22 cellular contexts compared by ENCODE assay signal in genomic region chr2:221958224-221958623, GRCh38.
A peak's percentile ranks its signal among the peaks of the same experiment; 100 is the strongest.
DNase-seq lines count a peak whose midpoint lies in the region; ATAC-seq, FAIRE-seq and TF ChIP-seq lines count a peak whose summit lies in the region.
"Had no signal": no experiment of that assay in that cellular context is flagged by ENCODE, and none has a peak within 500 bp of the region (broad histone marks: within the 10 kb centered on the region; RNA-seq: fewer than 3 reads in every experiment).

No MANE protein-coding gene starts in this region.

- H3K4me1 Mint-ChIP-seq in Caco-2 (ENCODE audit: low read depth, unreplicated experiment): no peaks in the 10 kb centered on the region
- H3K4me1 Mint-ChIP-seq: activated naive CD4-positive, alpha-beta T cell treated with anti-CD3 and anti-CD28 coated beads, Interleukin-2, amount 10 ng/mL, durations not matched to agents 7 days and 5 days; B cell had no signal

- H3K9me3 ChIP-seq in Caco-2 (no peaks in the 10 kb centered on the region), HAP-1 (no peaks in the 10 kb centered on the region), Panc1 (ENCODE audit: control insufficient read depth, insufficient read depth, low read depth, low read length) (no peaks in the 10 kb centered on the region), hepatocyte (ENCODE audit: low read depth) (no peaks in the 10 kb centered on the region)
- H3K9me3 ChIP-seq: body of pancreas, SK-N-SH had no signal

- H3K4me1 ChIP-seq in Caco-2 (no peaks in the 10 kb centered on the region), HAP-1 (no peaks in the 10 kb centered on the region), Panc1 (ENCODE audit: control insufficient read depth, insufficient read depth, low read length) (no peaks in the 10 kb centered on the region), hepatocyte (ENCODE audit: insufficient read depth) (no peaks in the 10 kb centered on the region)
- H3K4me1 ChIP-seq: body of pancreas had no signal

- intact Hi-C loops in Caco-2 (cut with micrococcal nuclease; ENCODE audit: unreplicated experiment): loop anchor here (1.0 to 5.0 kb wide), 2 partner anchors 166 to 384 kb away; no protein-coding TSS in a partner anchor
- intact Hi-C loops in Panc1 (cut with micrococcal nuclease; ENCODE audit: unreplicated experiment): no loop called here

- in situ Hi-C loops in HAP-1 (cut with MboI; ENCODE audit: low sequenced_read_pairs) (loop anchor here (25.0 kb wide), 1 partner anchor 1271 kb away; no protein-coding TSS in a partner anchor), Panc1 (cut with HindIII; ENCODE audit: low pct_unique_long_range_greater_than_20kb, low sequenced_read_pairs) (no loop called here)

- DNase-seq in Caco-2 (peak; percentile 49 to 52), HAP-1 (ENCODE audit: low spot score in 2 of 2) (peak; percentile 53 to 57), Panc1 (ENCODE audit: low read depth, low spot score) (no peak), hepatocyte (ENCODE audit: low spot score) (no peak), cerebellar nuclear complex (lab: John Stamatoyannopoulos, UW) (no peak), GM12891 (ENCODE audit: insufficient read length, low spot score) (no peak)
- DNase-seq in stimulated activated CD4-positive, alpha-beta T cell treated with anti-CD3 and anti-CD28 coated beads, Interleukin-4, amount 100 ng/mL, for 4 hours: no peak
- DNase-seq: activated naive CD4-positive, alpha-beta T cell treated with anti-CD3 and anti-CD28 coated beads, Interleukin-2, amount 10 ng/mL, durations not matched to agents 7 days and 5 days; body of pancreas; HFFc6; hypothalamus; IMR-90; NCI-H1092; NCI-H2171; occipital lobe; OCI-M1; SK-N-SH; substantia nigra had no signal

- no peak for FAIRE-seq in GM12891 (lab: Jason Lieb, UNC)

- H3K36me3 ChIP-seq in Caco-2 (ENCODE audit: control insufficient read depth, insufficient read depth, low read length) (no peaks in the 10 kb centered on the region), HAP-1 (replicated peaks) (no peaks in the 10 kb centered on the region), Panc1 (ENCODE audit: control insufficient read depth, insufficient read depth, low read length) (no peaks in the 10 kb centered on the region), hepatocyte (replicated peaks; ENCODE audit: insufficient read depth, low read depth) (no peaks in the 10 kb centered on the region)

- no peaks in the 10 kb centered on the region for H3K27me3 Mint-ChIP-seq in Caco-2 (ENCODE audit: insufficient read depth, unreplicated experiment)
- H3K27me3 Mint-ChIP-seq: activated naive CD4-positive, alpha-beta T cell treated with anti-CD3 and anti-CD28 coated beads, Interleukin-2, amount 10 ng/mL, durations not matched to agents 7 days and 5 days; dendritic cell treated with granulocyte-macrophage colony-stimulating factor and Interleukin-4, amounts not matched to agents 40 ng/mL and 50 ng/mL, for 4 days had no signal

- WGBS in hepatocyte (ENCODE audit: low lambda C conversion rate, missing lambda C conversion rate): 80% methylated on average over 2 of the region's 2 CpGs

- TF ChIP-seq CTCF in Caco-2 (IDR thresholded peaks at IDR 0.05; ENCODE audit: insufficient read depth in 1 of 2, low read depth in 1 of 2, low read length in 1 of 2, severe bottlenecking in 1 of 2, unreplicated experiment in 1 of 2) (peak; percentile 29 to 36), Panc1 (IDR thresholded peaks at IDR 0.05) (0 out of 2 replicates have a peak, but pooled peaks have one; percentile 4), hepatocyte (IDR thresholded peaks at IDR 0.05; ENCODE audit: poor library complexity) (peak; percentile 14)

- no peaks in the 10 kb centered on the region for H3K9me3 Mint-ChIP-seq in Caco-2 (ENCODE audit: unreplicated experiment)
- H3K9me3 Mint-ChIP-seq: activated naive CD4-positive, alpha-beta T cell treated with anti-CD3 and anti-CD28 coated beads, Interleukin-2, amount 10 ng/mL, durations not matched to agents 7 days and 5 days; dendritic cell treated with granulocyte-macrophage colony-stimulating factor and Interleukin-4, amounts not matched to agents 40 ng/mL and 50 ng/mL, for 4 days; HFFc6 had no signal

- no peak overlapping the region for H3K4me3 Mint-ChIP-seq in Caco-2 (ENCODE audit: unreplicated experiment)
- H3K4me3 Mint-ChIP-seq: activated naive CD4-positive, alpha-beta T cell treated with anti-CD3 and anti-CD28 coated beads, Interleukin-2, amount 10 ng/mL, durations not matched to agents 7 days and 5 days; B cell; dendritic cell treated with granulocyte-macrophage colony-stimulating factor and Interleukin-4, amounts not matched to agents 40 ng/mL and 50 ng/mL, for 4 days; HFFc6 had no signal

- no peaks in the 10 kb centered on the region for H3K27me3 ChIP-seq in Caco-2 (replicated peaks; ENCODE audit: control insufficient read depth, insufficient read depth, low read length)
- H3K27me3 ChIP-seq in HAP-1 (ENCODE audit: low read depth): no peaks in the 10 kb centered on the region
- H3K27me3 ChIP-seq in Panc1 (ENCODE audit: control insufficient read depth, insufficient read depth, low read length): no peaks in the 10 kb centered on the region
- peaks cover 3% of the 10 kb centered on the region for H3K27me3 ChIP-seq in hepatocyte
- H3K27me3 ChIP-seq: body of pancreas had no signal

- no peaks in the 10 kb centered on the region for H4K20me1 ChIP-seq in hepatocyte (ENCODE audit: insufficient read depth, poor library complexity, severe bottlenecking)

- CTCF ChIA-PET in Caco-2 (lab: Charles Lee): no interaction called here
- CTCF ChIA-PET in Panc1 (lab: Charles Lee): no interaction called here

- no peak overlapping the region for H2AFZ ChIP-seq in hepatocyte

- no TSS peak for BruUV-seq in Caco-2 (replicated peaks; lab: Mats Ljungman, UMichigan)
- BruUV-seq in Panc1 (replicated peaks; lab: Mats Ljungman, UMichigan): no TSS peak

- H3K79me2 ChIP-seq in hepatocyte: no peaks in the 10 kb centered on the region

- H3K27ac ChIP-seq in Panc1 (ENCODE audit: low read length) (no peak overlapping the region), hepatocyte (no peak overlapping the region)
- H3K27ac ChIP-seq: body of pancreas had no signal

- no peak overlapping the region for H3K27ac Mint-ChIP-seq in Caco-2 (ENCODE audit: unreplicated experiment)
- H3K27ac Mint-ChIP-seq: activated naive CD4-positive, alpha-beta T cell treated with anti-CD3 and anti-CD28 coated beads, Interleukin-2, amount 10 ng/mL, durations not matched to agents 7 days and 5 days; B cell; dendritic cell treated with granulocyte-macrophage colony-stimulating factor and Interleukin-4, amounts not matched to agents 40 ng/mL and 50 ng/mL, for 4 days; HFFc6 had no signal

- TF ChIP-seq POLR2A in GM12891 (IDR thresholded peaks at IDR 0.05; ENCODE audit: low read depth, low read length): no peak

- no peak overlapping the region for H3K4me2 ChIP-seq in hepatocyte
- H3K4me2 ChIP-seq: SK-N-SH had no signal

- H3K9me2 ChIP-seq in hepatocyte (replicated peaks; ENCODE audit: insufficient read depth): no peaks in the 10 kb centered on the region
- H3K9me2 ChIP-seq: SK-N-SH had no signal

- H3K4me3 ChIP-seq in Caco-2 (ENCODE audit: low read depth, low read length) (no peak overlapping the region), HAP-1 (no peak overlapping the region), Panc1 (ENCODE audit: low read depth in 2 of 2, low read length in 2 of 2) (no peak overlapping the region), hepatocyte (no peak overlapping the region)
- H3K4me3 ChIP-seq: body of pancreas had no signal

- POLR2A ChIA-PET in Caco-2 (lab: Charles Lee) (no interaction called here), Panc1 (lab: Charles Lee) (no interaction called here)

- ATAC-seq in Panc1: no peak
- ATAC-seq in HG03439 (IDR thresholded peaks at IDR 0.05; ENCODE audit: unreplicated experiment): no peak
- ATAC-seq: body of pancreas, left lobe of liver had no signal

- no peaks in the 10 kb centered on the region for H3K36me3 Mint-ChIP-seq in Caco-2 (ENCODE audit: insufficient read depth, unreplicated experiment)
- H3K36me3 Mint-ChIP-seq: activated naive CD4-positive, alpha-beta T cell treated with anti-CD3 and anti-CD28 coated beads, Interleukin-2, amount 10 ng/mL, durations not matched to agents 7 days and 5 days had no signal

TF ChIP-seq in GM12891, 5 proteins besides CTCF, POLR2A, EP300 and RAD21:
- TF ChIP-seq PAX5 (IDR thresholded peaks at IDR 0.05; ENCODE audit: insufficient read depth, low read length, severe bottlenecking) (no peak), POU2F2 (IDR thresholded peaks at IDR 0.05; ENCODE audit: low read depth, low read length) (no peak), SPI1 (IDR thresholded peaks at IDR 0.05; ENCODE audit: low read depth, low read length) (no peak), POLR2AphosphoS5 (IDR thresholded peaks at IDR 0.05; ENCODE audit: low read depth, low read length) (no peak), TAF1 (IDR thresholded peaks at IDR 0.05; ENCODE audit: low read depth, low read length) (no peak)

Comparison
In these comparisons a context has a peak if more than half of its experiments do, and no peak if none do; other contexts are left out.
1. DNase-seq: peak in Caco-2 (2 of 2) and HAP-1 (2 of 2); none in Panc1 (single experiment), hepatocyte (single experiment), cerebellar nuclear complex (0 of 2), GM12891 (single experiment) and stimulated activated CD4-positive, alpha-beta T cell treated with anti-CD3 and anti-CD28 coated beads, Interleukin-4, amount 100 ng/mL, for 4 hours (0 of 2).
2. Peak in every context shown above with its lines, with median percentiles within 50 percentile points of each other: CTCF ChIP-seq.